ENCODE assay signal across 8 cellular contexts in the genomic region with DNA sequence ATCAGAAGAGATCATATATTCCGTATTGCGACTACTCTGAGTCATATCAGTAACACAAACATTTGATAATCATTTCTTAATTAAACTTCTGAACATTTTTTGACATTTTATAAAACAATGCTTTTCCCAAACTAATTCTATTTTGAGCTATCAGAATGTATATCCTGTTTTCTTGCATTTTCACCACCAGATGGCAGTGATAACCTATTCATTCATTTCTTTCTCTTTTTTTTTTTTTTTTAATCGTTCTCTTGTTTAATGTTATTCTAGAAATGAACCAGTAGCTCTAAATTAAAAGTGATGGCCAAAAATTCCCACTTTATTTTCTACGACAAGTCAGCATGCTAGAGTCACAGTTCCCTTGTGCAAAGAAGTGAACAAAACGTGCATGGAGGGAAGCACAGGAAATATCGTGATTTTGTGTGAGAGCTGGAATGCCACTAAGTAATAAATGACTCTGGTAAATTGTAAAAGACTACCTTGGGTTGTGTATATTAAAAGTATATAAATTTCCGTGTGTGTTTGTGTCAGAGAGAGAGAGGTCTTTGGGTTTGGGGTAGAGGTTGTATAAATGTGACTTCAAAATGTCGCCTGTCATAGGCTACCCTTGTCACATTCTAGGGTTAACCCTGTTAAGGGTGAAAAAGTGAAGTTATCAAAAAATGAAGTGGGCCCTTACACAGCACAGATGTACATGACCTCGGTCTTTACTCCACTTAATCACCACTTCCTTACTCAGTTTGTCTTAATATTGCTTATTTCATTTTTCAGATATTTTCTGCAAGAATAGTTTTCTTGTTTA. TPM values are rescaled to one million over a fixed set of nuclear protein-coding genes. Genes with fewer than 3 reads are reported as not detected.
A peak's percentile ranks its signal among the peaks of the same experiment; 100 is the strongest.
DNase-seq lines count a peak whose midpoint lies in the region; ATAC-seq, FAIRE-seq and TF ChIP-seq lines count a peak whose summit lies in the region.

No MANE protein-coding gene starts in this region.

- H3K79me2 ChIP-seq in OCI-LY1 (ENCODE audit: insufficient read depth, low read length): no peaks in the 10 kb centered on the region

- TF ChIP-seq CTCF in OCI-LY1 (IDR thresholded peaks at IDR 0.05; ENCODE audit: low read length) (peak; percentile 68), epithelial cell of proximal tubule (conservative IDR thresholded peaks at IDR 0.05; ENCODE audit: low read depth, low read length) (peak; percentile 53), pancreas (IDR thresholded peaks at IDR 0.05) (peak in 3 of 4 donors; percentile 30 to 66 (median 39))

- H3K9me3 ChIP-seq in OCI-LY1 (ENCODE audit: low read length): no peaks in the 10 kb centered on the region
- H3K9me3 ChIP-seq in pancreas: no peaks in the 10 kb centered on the region

- H4K20me1 ChIP-seq in OCI-LY1 (ENCODE audit: insufficient read depth, low read length): no peaks in the 10 kb centered on the region

- H3K9me2 ChIP-seq in OCI-LY1 (ENCODE audit: low read depth, low read length): no peaks in the 10 kb centered on the region

- ATAC-seq in Right ventricle myocardium superior (ENCODE audit: poor library complexity): peak; percentile 36
- no peak for ATAC-seq in left ventricle myocardium superior
- ATAC-seq in pancreas: peak; percentile 56 to 77 (median 69)
- ATAC-seq in GM18907 (IDR thresholded peaks at IDR 0.05; ENCODE audit: unreplicated experiment): no peak
- ATAC-seq in GM19328 (IDR thresholded peaks at IDR 0.05; ENCODE audit: unreplicated experiment): no peak

- H2AFZ ChIP-seq in OCI-LY1 (ENCODE audit: low read length): no peak overlapping the region

- H3K36me3 ChIP-seq in OCI-LY1 (ENCODE audit: insufficient read depth, low read length): no peaks in the 10 kb centered on the region
- H3K36me3 ChIP-seq in pancreas: no peaks in the 10 kb centered on the region

- H3K4me3 ChIP-seq in OCI-LY1 (ENCODE audit: low read depth, low read length, poor library complexity, severe bottlenecking): no peak overlapping the region
- no peak overlapping the region for H3K4me3 ChIP-seq in epithelial cell of proximal tubule (ENCODE audit: low read depth, low read length)
- peak overlapping the region in 1 of 4 donors; percentile 19 for H3K4me3 ChIP-seq in pancreas

- DNase-seq in Right ventricle myocardium superior (no peak), left ventricle myocardium superior (no peak), epithelial cell of proximal tubule (ENCODE audit: low read depth) (no peak), pancreas (no peak), activated T-cell treated with anti-CD3 and anti-CD28 coated beads for 4 hours (no peak)

- H3K4me1 ChIP-seq in OCI-LY1 (ENCODE audit: insufficient read depth, low read length, severe bottlenecking): no peaks in the 10 kb centered on the region
- no peaks in the 10 kb centered on the region for H3K4me1 ChIP-seq in pancreas

- no peaks in the 10 kb centered on the region for H3F3A ChIP-seq in OCI-LY1 (ENCODE audit: insufficient read depth, low read length)

- WGBS in pancreas, 2 donors: 11% methylated on average over 9 of the region's 9 CpGs

- H3K27me3 ChIP-seq in OCI-LY1 (ENCODE audit: insufficient read depth, low read length) (no peaks in the 10 kb centered on the region), pancreas (no peaks in the 10 kb centered on the region)

- FAIRE-seq in pancreas (lab: Jason Lieb, UNC): peak; percentile 98

- H3K9ac ChIP-seq in OCI-LY1 (ENCODE audit: low read length): no peak overlapping the region

- intact Hi-C loops in Right ventricle myocardium superior (cut with DNase I) (loop anchor here (5.0 kb wide), 1 partner anchor 319 kb away; no protein-coding TSS in a partner anchor), left ventricle myocardium superior (cut with micrococcal nuclease) (loop anchor here (5.0 to 10.0 kb wide), 2 partner anchors 284 to 317 kb away; no protein-coding TSS in a partner anchor), pancreas (cut with DNase I) (loop anchor here in 2 of 3 donors (5.0 to 10.0 kb wide), 2 partner anchors 297 to 324 kb away; no protein-coding TSS in a partner anchor)

- no peak overlapping the region for H3K4me2 ChIP-seq in OCI-LY1 (ENCODE audit: low read length)

- H3K27ac ChIP-seq in OCI-LY1 (ENCODE audit: low read depth, low read length, poor library complexity, severe bottlenecking) (no peak overlapping the region), pancreas (no peak overlapping the region)

RNA-seq across cellular contexts. Expression of a gene that starts 40.4 kb away (rescaled TPM):
- 2,064 TPM for total RNA-seq in Right ventricle myocardium superior
- total RNA-seq in left ventricle myocardium superior: 2,127 TPM
- 1,091 and 1,244 TPM in 2 replicates for total RNA-seq in epithelial cell of proximal tubule
- total RNA-seq in pancreas: 100 to 1,000 TPM; 216 to 364 (median 247) TPM
- polyA plus RNA-seq in pancreas: 100 to 1,000 TPM in 1 of 2 donors, 10 to 100 TPM in 1; 97.6 to 108 TPM

Comparison
In these comparisons a context has a peak if more than half of its experiments do, and no peak if none do; other contexts are left out.
1. ATAC-seq: peak in Right ventricle myocardium superior (single experiment) and pancreas (4 of 4); none in left ventricle myocardium superior (single experiment), GM18907 (single experiment) and GM19328 (single experiment).
2. Peak in every context shown above with its lines, with median percentiles within 50 percentile points of each other: CTCF ChIP-seq.